ENCODE assay signal across 8 cellular contexts in the genomic region with DNA sequence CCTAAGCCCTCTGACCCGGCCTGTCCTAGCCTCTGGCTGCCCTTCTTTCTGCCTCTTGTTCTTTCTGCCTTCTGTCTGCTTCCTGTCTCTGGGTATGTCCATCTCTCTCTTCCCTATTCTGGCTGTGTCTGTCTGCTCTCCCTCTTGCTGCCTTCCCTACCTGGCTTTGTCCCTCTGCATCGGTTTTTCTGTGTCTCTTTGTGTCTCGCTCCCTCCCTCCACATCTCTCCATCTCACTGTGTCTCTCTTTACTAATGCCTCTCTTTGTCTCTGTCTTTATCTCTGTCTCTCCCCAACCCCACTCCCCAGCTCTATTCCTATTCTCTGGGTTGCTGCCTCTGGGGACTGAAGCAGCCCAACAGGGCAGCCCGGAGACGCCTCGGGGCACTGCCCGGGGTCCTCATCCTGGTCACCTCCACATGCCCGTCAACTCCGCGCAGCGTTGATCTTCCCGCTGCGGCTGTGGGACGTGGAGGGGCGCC. TPM values are rescaled to one million over a fixed set of nuclear protein-coding genes. Genes with fewer than 3 reads are reported as not detected.
DNase-seq lines count a peak whose midpoint lies in the region; ATAC-seq, FAIRE-seq and TF ChIP-seq lines count a peak whose summit lies in the region.

No MANE protein-coding gene starts in this region.

- TF ChIP-seq POLR2A in H54 (IDR thresholded peaks at IDR 0.05; ENCODE audit: low read depth, low read length) = no peak

- H3K4me1 ChIP-seq in iPS-18a (ENCODE audit: control insufficient read depth, low read depth, low read length) = peaks cover 26% of the 10 kb centered on the region
- peaks cover 33% of the 10 kb centered on the region for H3K4me1 ChIP-seq in thymus (ENCODE audit: control insufficient read depth, insufficient read depth, low read length)

- POLR2A ChIA-PET in GM10248 (lab: Yijun Ruan, JAX) = interaction anchor here (6.5 kb wide), 1 partner anchor 10 kb away, joined by 32 read pairs; a partner anchor contains a TSS

- CTCF ChIA-PET in GM10248 (lab: Yijun Ruan, JAX) = interaction anchor here (0.8 to 22.8 kb wide), 19 partner anchors 10 to 517 kb away, joined by 3 to 403 read pairs (median 6); a partner anchor contains a TSS

- H3K9ac ChIP-seq in iPS-18a (ENCODE audit: low read length) = peak overlapping the region; percentile 65

- TF ChIP-seq CTCF in WI38 (IDR thresholded peaks at IDR 0.05; ENCODE audit: low read depth, low read length) = no peak
- TF ChIP-seq CTCF in GM10248 (IDR thresholded peaks at IDR 0.05; ENCODE audit: control extremely low read depth, extremely low read depth, low read depth, missing control alignments) = no peak

- no peak for FAIRE-seq in H54 (lab: Jason Lieb, UNC)

- ATAC-seq in GM21717 (IDR thresholded peaks at IDR 0.05; ENCODE audit: unreplicated experiment) (peak; percentile 0), HG02763 (IDR thresholded peaks at IDR 0.05; ENCODE audit: unreplicated experiment) (no peak)

- WGBS in thymus = 7% methylated on average over 15 of the region's 15 CpGs

- peak overlapping the region; percentile 76 for H3K4me3 ChIP-seq in WI38 (ENCODE audit: low read depth, low read length)
- H3K4me3 ChIP-seq in iPS-18a (ENCODE audit: low read length) = peak overlapping the region; percentile 61
- peak overlapping the region; percentile 49 for H3K4me3 ChIP-seq in thymus (ENCODE audit: low read length)

- peaks cover 3% of the 10 kb centered on the region for H3K9me3 ChIP-seq in iPS-18a (ENCODE audit: control insufficient read depth, low read depth, low read length)
- no peaks in the 10 kb centered on the region for H3K9me3 ChIP-seq in thymus (ENCODE audit: control insufficient read depth)

- DNase-seq in AG08396 (ENCODE audit: low spot score) (peak; percentile 23), H54 (ENCODE audit: insufficient read length, low spot score) (no peak), GM10248 (ENCODE audit: extremely low spot score) (no peak)

- H3K27ac ChIP-seq in iPS-18a (ENCODE audit: low read length) (no peak overlapping the region), thymus (ENCODE audit: low read depth) (no peak overlapping the region)

- no peaks in the 10 kb centered on the region for H3K36me3 ChIP-seq in iPS-18a (ENCODE audit: control insufficient read depth, low read depth, low read length)
- H3K36me3 ChIP-seq in thymus (ENCODE audit: control insufficient read depth, insufficient read depth) = peaks cover 13% of the 10 kb centered on the region

- H3K27me3 ChIP-seq in iPS-18a (ENCODE audit: control insufficient read depth, insufficient read depth, low read length) (peaks cover 93% of the 10 kb centered on the region), thymus (ENCODE audit: control insufficient read depth, insufficient read depth) (peaks cover 92% of the 10 kb centered on the region)

RNA-seq across cellular contexts. Expression of a gene that starts 10.1 kb away (rescaled TPM):
- polyA plus RNA-seq in thymus = 37.0 TPM

RNA-seq across cellular contexts. Expression of a gene that starts 11.4 kb away (rescaled TPM):
- polyA plus RNA-seq in thymus = 12.3 TPM

RNA-seq across cellular contexts. Expression of a gene that starts 23.0 kb away (rescaled TPM):
- 0.16 TPM for polyA plus RNA-seq in thymus
